30 cellular contexts compared by ENCODE assay signal in the genomic region with DNA sequence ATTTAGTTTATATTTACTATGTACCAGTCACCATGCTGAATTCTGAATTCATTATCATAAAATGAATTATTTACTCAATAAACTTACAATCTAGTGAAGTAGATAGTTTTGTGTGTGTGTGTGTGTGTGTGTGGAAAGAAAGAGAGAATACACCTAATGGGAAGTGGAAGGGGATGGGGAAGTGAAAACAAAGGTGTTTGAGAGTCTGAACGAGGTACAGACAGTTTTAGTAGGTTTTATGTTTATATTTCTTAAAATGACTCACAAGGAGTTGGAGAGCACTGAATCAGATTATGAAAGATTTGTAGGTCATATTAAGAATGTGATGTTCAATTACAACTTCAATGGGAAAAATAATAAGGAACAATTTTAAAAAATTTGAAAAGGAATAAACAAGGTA.
"Had no signal": no experiment of that assay in that cellular context is flagged by ENCODE, and none has a peak within 500 bp of the region (broad histone marks: within the 10 kb centered on the region; RNA-seq: fewer than 3 reads in every experiment).

No MANE protein-coding gene starts in this region.

- H3K4me3 Mint-ChIP-seq: T-cell, T-helper 17 cell had no signal

- H3K4me1 Mint-ChIP-seq: T-cell, T-helper 17 cell had no signal

- ATAC-seq: Panc1, Right ventricle myocardium inferior, SK-N-SH treated with all-trans-retinoic acid at 6 μM for 48 hours, T-cell, T-helper 17 cell had no signal

- FAIRE-seq: RCC 7860 had no signal

- H3K4me3 ChIP-seq: PC-9, SJCRH30, SK-N-MC had no signal

- DNase-seq: MV-4-11, NCI-H1092, NCI-H1105, NCI-H1417 treated with DMSO at 0.1 percent for 48 hours, NCI-H1436 treated with DMSO at 0.1 percent for 48 hours, NCI-H1694 treated with DMSO at 0.1 percent for 48 hours, NCI-H187 treated with DMSO at 0.1 percent for 48 hours, NCI-H2029, NCI-H2081 treated with DMSO at 0.1 percent for 48 hours, NCI-H2107, NCI-H2171, NCI-H226, NCI-H446 treated with DMSO at 0.1 percent for 48 hours, NCI-H510A, NCI-H524, NCI-H526, NCI-H69, NCI-H748 treated with DMSO at 0.1 percent for 48 hours, PC-9, SHP77, SIG-M5, SJCRH30, T-cell, T-helper 17 cell had no signal

- H3K27me3 ChIP-seq: SJCRH30 had no signal

- H3K4me2 ChIP-seq: PC-9 had no signal

- H3K27ac ChIP-seq: PC-9, RWPE1, SJCRH30, SK-N-MC had no signal

- H2AFZ ChIP-seq: PC-9 had no signal

- H3K36me3 ChIP-seq: SJCRH30 had no signal

- H3K27me3 Mint-ChIP-seq: T-cell, T-helper 17 cell had no signal

- H3K4me1 ChIP-seq: SJCRH30 had no signal

- H3K36me3 Mint-ChIP-seq: T-cell had no signal

- H3K9me3 ChIP-seq: SJCRH30 had no signal

- H3K27ac Mint-ChIP-seq: T-cell, T-helper 17 cell had no signal
